8 cellular contexts compared by ENCODE assay signal in the genomic region with DNA sequence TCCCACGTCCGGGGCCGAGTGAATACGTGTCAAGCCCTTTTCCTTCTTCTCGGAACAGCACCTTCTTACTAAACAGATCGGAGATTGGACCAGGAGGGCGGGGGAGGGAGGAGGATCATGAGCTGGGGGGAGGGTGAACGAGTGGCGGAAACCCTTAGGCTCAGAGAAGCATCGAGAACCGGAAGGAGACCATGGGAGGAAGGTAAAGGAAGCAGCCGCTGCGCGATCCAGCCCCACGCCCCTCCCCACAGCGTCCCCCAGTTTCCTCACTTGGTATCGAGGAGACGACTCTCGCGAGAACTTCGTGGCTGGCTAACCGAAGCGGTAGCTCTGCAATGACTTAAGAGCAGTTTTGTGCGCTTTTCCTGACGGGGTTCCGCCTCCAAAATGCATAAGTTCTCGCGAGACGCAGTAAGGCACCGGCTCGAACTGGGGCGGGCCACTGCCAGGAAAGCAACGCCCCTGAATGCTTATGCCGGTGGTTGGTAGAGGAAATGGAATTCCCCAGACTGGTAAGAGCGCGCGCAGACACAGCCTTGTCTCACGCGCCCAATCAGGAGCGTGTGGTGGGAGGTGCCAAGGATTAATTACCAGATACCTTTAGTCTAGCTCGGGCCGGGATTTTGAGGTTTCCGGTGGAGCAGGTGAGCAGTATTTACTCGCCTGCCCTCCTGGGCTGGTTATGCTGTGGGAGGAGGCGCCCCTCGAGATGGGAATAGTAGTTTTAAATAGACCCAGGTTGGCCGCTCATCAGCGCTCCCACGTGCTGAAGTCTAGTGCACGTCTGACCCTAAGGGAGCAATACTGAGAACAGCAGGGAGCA. TPM values are rescaled to one million over a fixed set of nuclear protein-coding genes. Genes with fewer than 3 reads are reported as not detected.
DNase-seq lines count a peak whose midpoint lies in the region; ATAC-seq and TF ChIP-seq lines count a peak whose summit lies in the region.

No MANE protein-coding gene starts in this region.

- ATAC-seq in GM19023 (IDR thresholded peaks at IDR 0.05; ENCODE audit: unreplicated experiment): peak; percentile 80
- peak; percentile 84 for ATAC-seq in HG03175 (IDR thresholded peaks at IDR 0.05; ENCODE audit: unreplicated experiment)
- peak; percentile 87 for ATAC-seq in WTC11

- peak overlapping the region; percentile 24 for H2AFZ ChIP-seq in smooth muscle cell (ENCODE audit: low read depth)

- TF ChIP-seq CTCF in AG09319 (IDR thresholded peaks at IDR 0.05; ENCODE audit: low read depth, low read length): peak; percentile 15
- no peak for TF ChIP-seq CTCF in WTC11 (IDR thresholded peaks at IDR 0.05)
- TF ChIP-seq CTCF in smooth muscle cell (IDR thresholded peaks at IDR 0.05; ENCODE audit: borderline replicate concordance, insufficient read depth, poor library complexity, severe bottlenecking): no peak

- peak overlapping the region; percentile 98 for H3K27ac ChIP-seq in smooth muscle cell (ENCODE audit: low read depth)

- no peaks in the 10 kb centered on the region for H3K9me3 ChIP-seq in smooth muscle cell (replicated peaks; ENCODE audit: low read depth)

- peaks cover 26% of the 10 kb centered on the region for H3K4me1 ChIP-seq in smooth muscle cell (ENCODE audit: low read depth)

- H3K36me3 Mint-ChIP-seq in WTC11 (peaks cover 11% of the 10 kb centered on the region), immature natural killer cell (peaks cover 0 to 2% (median 0%) of the 10 kb centered on the region in 3 donors)

- peak overlapping the region; percentile 93 for H3K4me2 ChIP-seq in smooth muscle cell

- no peaks in the 10 kb centered on the region for H3K9me3 Mint-ChIP-seq in WTC11
- no peaks in the 10 kb centered on the region for H3K9me3 Mint-ChIP-seq in immature natural killer cell

- POLR2A ChIA-PET in WTC11 (lab: Charles Lee): interaction anchor here (0.5 to 6.0 kb wide), 25 partner anchors 9 to 272 kb away, joined by 3 to 113 read pairs (median 4); partner anchors contain the start of genes BDH2, CISD2 and MANBA

- H3K4me1 Mint-ChIP-seq in WTC11: peaks cover 44% of the 10 kb centered on the region
- H3K4me1 Mint-ChIP-seq in immature natural killer cell: peaks cover 15 to 17% of the 10 kb centered on the region in 2 donors

- WGBS in smooth muscle cell (ENCODE audit: low lambda C conversion rate): 1% methylated on average over 50 of the region's 50 CpGs

- H3K36me3 ChIP-seq in smooth muscle cell (ENCODE audit: low read depth): no peaks in the 10 kb centered on the region

- H3K27me3 Mint-ChIP-seq in WTC11 (ENCODE audit: low read depth) (no peaks in the 10 kb centered on the region), immature natural killer cell (ENCODE audit: low read depth in 3 of 3) (peaks cover 0 to 2% (median 0%) of the 10 kb centered on the region in 3 donors)

- no peak overlapping the region for H3K4me3 Mint-ChIP-seq in WTC11
- H3K4me3 Mint-ChIP-seq in immature natural killer cell: no peak overlapping the region

- peak overlapping the region; percentile 85 for H3K4me3 ChIP-seq in smooth muscle cell

- peaks cover 66% of the 10 kb centered on the region for H3K79me2 ChIP-seq in smooth muscle cell (ENCODE audit: low read depth)

- peak overlapping the region; percentile 99 for H3K9ac ChIP-seq in smooth muscle cell (ENCODE audit: low read depth)

- H4K20me1 ChIP-seq in smooth muscle cell (ENCODE audit: low read depth): peaks cover 38% of the 10 kb centered on the region

- H3K27me3 ChIP-seq in smooth muscle cell (ENCODE audit: low read depth): no peaks in the 10 kb centered on the region

- CTCF ChIA-PET in WTC11 (lab: Charles Lee): interaction anchor here (0.6 to 1.5 kb wide), 10 partner anchors 9 to 272 kb away, joined by 3 to 7 read pairs (median 4); partner anchors contain the start of genes BDH2 and CISD2

- H3K27ac Mint-ChIP-seq in WTC11 (no peak overlapping the region; the same call in none of the 2 replicates), immature natural killer cell (no peak overlapping the region)

- DNase-seq in AG09319 (ENCODE audit: extremely low read depth, low read depth) (peak; percentile 100), NCI-H2227 treated with DMSO at 0.1 percent for 48 hours (lab: John Stamatoyannopoulos, UW) (peak; percentile 99), WTC11 (ENCODE audit: low spot score) (peak; percentile 96), immature natural killer cell (peak; percentile 98 to 99 (median 99)), smooth muscle cell (lab: John Stamatoyannopoulos, UW; ENCODE audit: unreplicated experiment) (peak; percentile 99)
- peak; percentile 99 for DNase-seq in central memory CD4-positive, alpha-beta T cell

- peaks cover 26% of the 10 kb centered on the region for H3F3A ChIP-seq in smooth muscle cell (ENCODE audit: low read depth)

TF ChIP-seq in WTC11, 78 proteins besides CTCF, POLR2A, EP300 and RAD21 (continues in another document):
- TF ChIP-seq NR2C2 (CRISPR knock-in tag; IDR thresholded peaks at IDR 0.05) (no peak), NFE2L1 (CRISPR knock-in tag; IDR thresholded peaks at IDR 0.05) (peak; percentile 31; the same call in 1 of the 2 replicates), AR (CRISPR knock-in tag; IDR thresholded peaks at IDR 0.05) (no peak)
- TF ChIP-seq, protein P1, sequence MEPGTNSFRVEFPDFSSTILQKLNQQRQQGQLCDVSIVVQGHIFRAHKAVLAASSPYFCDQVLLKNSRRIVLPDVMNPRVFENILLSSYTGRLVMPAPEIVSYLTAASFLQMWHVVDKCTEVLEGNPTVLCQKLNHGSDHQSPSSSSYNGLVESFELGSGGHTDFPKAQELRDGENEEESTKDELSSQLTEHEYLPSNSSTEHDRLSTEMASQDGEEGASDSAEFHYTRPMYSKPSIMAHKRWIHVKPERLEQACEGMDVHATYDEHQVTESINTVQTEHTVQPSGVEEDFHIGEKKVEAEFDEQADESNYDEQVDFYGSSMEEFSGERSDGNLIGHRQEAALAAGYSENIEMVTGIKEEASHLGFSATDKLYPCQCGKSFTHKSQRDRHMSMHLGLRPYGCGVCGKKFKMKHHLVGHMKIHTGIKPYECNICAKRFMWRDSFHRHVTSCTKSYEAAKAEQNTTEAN (CRISPR knock-in tag; IDR thresholded peaks at IDR 0.05): no peak
- TF ChIP-seq, protein P2, sequence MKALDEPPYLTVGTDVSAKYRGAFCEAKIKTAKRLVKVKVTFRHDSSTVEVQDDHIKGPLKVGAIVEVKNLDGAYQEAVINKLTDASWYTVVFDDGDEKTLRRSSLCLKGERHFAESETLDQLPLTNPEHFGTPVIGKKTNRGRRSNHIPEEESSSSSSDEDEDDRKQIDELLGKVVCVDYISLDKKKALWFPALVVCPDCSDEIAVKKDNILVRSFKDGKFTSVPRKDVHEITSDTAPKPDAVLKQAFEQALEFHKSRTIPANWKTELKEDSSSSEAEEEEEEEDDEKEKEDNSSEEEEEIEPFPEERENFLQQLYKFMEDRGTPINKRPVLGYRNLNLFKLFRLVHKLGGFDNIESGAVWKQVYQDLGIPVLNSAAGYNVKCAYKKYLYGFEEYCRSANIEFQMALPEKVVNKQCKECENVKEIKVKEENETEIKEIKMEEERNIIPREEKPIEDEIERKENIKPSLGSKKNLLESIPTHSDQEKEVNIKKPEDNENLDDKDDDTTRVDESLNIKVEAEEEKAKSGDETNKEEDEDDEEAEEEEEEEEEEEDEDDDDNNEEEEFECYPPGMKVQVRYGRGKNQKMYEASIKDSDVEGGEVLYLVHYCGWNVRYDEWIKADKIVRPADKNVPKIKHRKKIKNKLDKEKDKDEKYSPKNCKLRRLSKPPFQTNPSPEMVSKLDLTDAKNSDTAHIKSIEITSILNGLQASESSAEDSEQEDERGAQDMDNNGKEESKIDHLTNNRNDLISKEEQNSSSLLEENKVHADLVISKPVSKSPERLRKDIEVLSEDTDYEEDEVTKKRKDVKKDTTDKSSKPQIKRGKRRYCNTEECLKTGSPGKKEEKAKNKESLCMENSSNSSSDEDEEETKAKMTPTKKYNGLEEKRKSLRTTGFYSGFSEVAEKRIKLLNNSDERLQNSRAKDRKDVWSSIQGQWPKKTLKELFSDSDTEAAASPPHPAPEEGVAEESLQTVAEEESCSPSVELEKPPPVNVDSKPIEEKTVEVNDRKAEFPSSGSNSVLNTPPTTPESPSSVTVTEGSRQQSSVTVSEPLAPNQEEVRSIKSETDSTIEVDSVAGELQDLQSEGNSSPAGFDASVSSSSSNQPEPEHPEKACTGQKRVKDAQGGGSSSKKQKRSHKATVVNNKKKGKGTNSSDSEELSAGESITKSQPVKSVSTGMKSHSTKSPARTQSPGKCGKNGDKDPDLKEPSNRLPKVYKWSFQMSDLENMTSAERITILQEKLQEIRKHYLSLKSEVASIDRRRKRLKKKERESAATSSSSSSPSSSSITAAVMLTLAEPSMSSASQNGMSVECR (CRISPR knock-in tag; IDR thresholded peaks at IDR 0.05; ENCODE audit: borderline replicate concordance): no peak; the same call in 1 of the 2 replicates

RNA-seq across cellular contexts. Expression of gene UBE2D3, which starts 0.5 kb away (rescaled TPM):
- total RNA-seq in WTC11 (2021): 326 to 351 TPM (median 334 TPM) in 3 replicates
- polyA plus RNA-seq in immature natural killer cell: 100 to 1,000 TPM; 411 to 718 (median 463) TPM
- total RNA-seq in smooth muscle cell: 680 and 703 TPM in 2 replicates
- polyA plus RNA-seq in smooth muscle cell: 305 and 322 TPM in 2 replicates

RNA-seq across cellular contexts. Expression of gene CISD2, which starts 40.9 kb away (rescaled TPM):
- total RNA-seq in WTC11 (2021) (30.0 to 36.6 TPM (median 36.2 TPM) in 3 replicates), smooth muscle cell (38.5 and 57.6 TPM in 2 replicates)
- polyA plus RNA-seq in immature natural killer cell (10 to 100 TPM; 33.1 to 36.9 (median 34.9) TPM), smooth muscle cell (65.7 and 69.3 TPM in 2 replicates)

Comparison
In these comparisons a context has a peak if more than half of its experiments do, and no peak if none do; other contexts are left out.
1. Peak in every context shown above with its lines: DNase-seq, ATAC-seq, H3K4me3 ChIP-seq and H3K27ac ChIP-seq.